14 cellular contexts compared by ENCODE assay signal in genomic region chr3:194330579-194330978, GRCh38. TPM values are rescaled to one million over a fixed set of nuclear protein-coding genes. Genes with fewer than 3 reads are reported as not detected.
DNase-seq lines count a peak whose midpoint lies in the region; ATAC-seq and TF ChIP-seq lines count a peak whose summit lies in the region.
"Had no signal": no experiment of that assay in that cellular context is flagged by ENCODE, and none has a peak within 500 bp of the region (broad histone marks: within the 10 kb centered on the region; RNA-seq: fewer than 3 reads in every experiment).

No MANE protein-coding gene starts in this region.

- TF ChIP-seq POLR2A in heart left ventricle (IDR thresholded peaks at IDR 0.05) (no peak), stomach (IDR thresholded peaks at IDR 0.05) (no peak)

- H3K27ac ChIP-seq in HEK293 (ENCODE audit: extremely low read depth, low read depth, low read length) (no peak overlapping the region), heart left ventricle (peak overlapping the region in 4 of 12 donors; percentile 37 to 59 (median 44)), stomach (no peak overlapping the region)

- no peaks in the 10 kb centered on the region for H3K9me3 Mint-ChIP-seq in activated CD4-positive, alpha-beta memory T cell treated with anti-CD3 and anti-CD28 coated beads, Interleukin-2, amount 10 ng/mL, durations not matched to agents 7 days and 5 days
- H3K9me3 Mint-ChIP-seq: activated naive CD8-positive, alpha-beta T cell treated with anti-CD3 and anti-CD28 coated beads, Interleukin-2, amount 50 U/mL, for 24 hours; H9 had no signal

- H3K9me3 ChIP-seq in HEK293 (ENCODE audit: control insufficient read depth, insufficient read depth, low read depth, low read length) (no peaks in the 10 kb centered on the region), heart left ventricle (no peaks in the 10 kb centered on the region), stomach (no peaks in the 10 kb centered on the region)

- POLR2A ChIA-PET in HEK293 (lab: Yijun Ruan, JAX), result no interaction called here
- POLR2A ChIA-PET in activated CD4-positive, alpha-beta memory T cell treated with anti-CD3 and anti-CD28 coated beads, Interleukin-2, amount 10 ng/mL, durations not matched to agents 7 days and 5 days (lab: Charles Lee), result no interaction called here

- no peak overlapping the region for H3K27ac Mint-ChIP-seq in activated CD4-positive, alpha-beta memory T cell treated with anti-CD3 and anti-CD28 coated beads, Interleukin-2, amount 10 ng/mL, durations not matched to agents 7 days and 5 days
- H3K27ac Mint-ChIP-seq: activated naive CD8-positive, alpha-beta T cell treated with anti-CD3 and anti-CD28 coated beads, Interleukin-2, amount 50 U/mL, for 24 hours; H9 had no signal

- WGBS in heart left ventricle, 4 donors, result 50 to 74% (median 54%) methylated on average over 4 of the region's 4 CpGs
- 50 to 84% (median 57%) methylated on average over 4 of the region's 4 CpGs for WGBS in stomach, 5 donors

- DNase-seq in T47D (ENCODE audit: low read depth in 1 of 2, low spot score in 1 of 2) (peak; percentile 88 to 93), heart left ventricle (peak in 4 of 5 donors; percentile 55 to 85 (median 69)), stomach (peak; percentile 81)
- DNase-seq in activated CD4-positive, alpha-beta T cell treated with anti-CD3 and anti-CD28 coated beads, Interleukin-2, amount 50 U/mL, for 4 hours, result no peak
- DNase-seq in activated CD4-positive, alpha-beta memory T cell treated with anti-CD3 and anti-CD28 coated beads, Interleukin-2, amount 10 ng/mL, durations not matched to agents 7 days and 5 days, result no peak
- DNase-seq: activated naive CD8-positive, alpha-beta T cell treated with anti-CD3 and anti-CD28 coated beads, Interleukin-2, amount 50 U/mL, for 24 hours; effector memory CD4-positive, alpha-beta T cell; H9; T-helper 9 cell had no signal

- peaks cover 12% of the 10 kb centered on the region for H3K4me1 Mint-ChIP-seq in activated CD4-positive, alpha-beta memory T cell treated with anti-CD3 and anti-CD28 coated beads, Interleukin-2, amount 10 ng/mL, durations not matched to agents 7 days and 5 days

- no peak for TF ChIP-seq EP300 in stomach (IDR thresholded peaks at IDR 0.05)

- H3K36me3 Mint-ChIP-seq in activated CD4-positive, alpha-beta memory T cell treated with anti-CD3 and anti-CD28 coated beads, Interleukin-2, amount 10 ng/mL, durations not matched to agents 7 days and 5 days (ENCODE audit: low read depth), result no peaks in the 10 kb centered on the region

- peak; percentile 66 to 79 (median 73) for ATAC-seq in heart left ventricle
- ATAC-seq in HG03135 (IDR thresholded peaks at IDR 0.05; ENCODE audit: unreplicated experiment), result no peak
- no peak for ATAC-seq in GM18502 (IDR thresholded peaks at IDR 0.05; ENCODE audit: poor library complexity, unreplicated experiment)
- ATAC-seq: activated naive CD8-positive, alpha-beta T cell treated with anti-CD3 and anti-CD28 coated beads, Interleukin-2, amount 50 U/mL, for 24 hours; K562 had no signal

- H3K27me3 ChIP-seq in heart left ventricle, result peaks cover 0 to 46% (median 14%) of the 10 kb centered on the region in 9 donors
- H3K27me3 ChIP-seq in stomach, result peaks cover 0 to 26% (median 10%) of the 10 kb centered on the region in 3 donors

- intact Hi-C loops in heart left ventricle (cut with DNase I) (loop anchor here in 6 of 10 donors (5.0 to 10.0 kb wide), 3 partner anchors 72 to 264 kb away; no protein-coding TSS in a partner anchor), stomach (cut with DNase I; ENCODE audit: low total_unique reads) (no loop called here)

- H3K4me1 ChIP-seq in HEK293 (ENCODE audit: control insufficient read depth, insufficient read depth, low read length) (no peaks in the 10 kb centered on the region), heart left ventricle (peaks cover 0 to 28% (median 11%) of the 10 kb centered on the region in 12 donors), stomach (peaks cover 4 to 17% (median 15%) of the 10 kb centered on the region in 4 donors)

- TF ChIP-seq CTCF in HEK293 (tag by site-specific recombination; IDR thresholded peaks at IDR 0.05), result no peak
- TF ChIP-seq CTCF in heart left ventricle (IDR thresholded peaks at IDR 0.05), result no peak
- TF ChIP-seq CTCF in stomach (IDR thresholded peaks at IDR 0.05), result no peak

- in situ Hi-C loops in T47D (cut with HindIII; ENCODE audit: low pct_unique_long_range_greater_than_20kb, low sequenced_read_pairs), result no loop called here

- H3K4me3 ChIP-seq in HEK293 (ENCODE audit: low read depth, low read length), result no peak overlapping the region
- H3K4me3 ChIP-seq in heart left ventricle, result no peak overlapping the region
- no peak overlapping the region for H3K4me3 ChIP-seq in stomach
- H3K4me3 ChIP-seq: K562 had no signal

- CTCF ChIA-PET in HEK293 (lab: Yijun Ruan, JAX), result interaction anchor here (1.1 to 1.4 kb wide), 2 partner anchors 13 to 75 kb away, joined by 3 to 6 read pairs; no protein-coding TSS in a partner anchor
- CTCF ChIA-PET in activated CD4-positive, alpha-beta memory T cell treated with anti-CD3 and anti-CD28 coated beads, Interleukin-2, amount 10 ng/mL, durations not matched to agents 7 days and 5 days (lab: Charles Lee), result interaction anchor here (0.6 to 1.2 kb wide), 4 partner anchors 13 to 75 kb away, joined by 3 to 5 read pairs (median 4); no protein-coding TSS in a partner anchor

- no peak overlapping the region for H3K4me3 Mint-ChIP-seq in activated CD4-positive, alpha-beta memory T cell treated with anti-CD3 and anti-CD28 coated beads, Interleukin-2, amount 10 ng/mL, durations not matched to agents 7 days and 5 days
- H3K4me3 Mint-ChIP-seq: activated naive CD8-positive, alpha-beta T cell treated with anti-CD3 and anti-CD28 coated beads, Interleukin-2, amount 50 U/mL, for 24 hours; H9 had no signal

- H3K27me3 Mint-ChIP-seq in activated CD4-positive, alpha-beta memory T cell treated with anti-CD3 and anti-CD28 coated beads, Interleukin-2, amount 10 ng/mL, durations not matched to agents 7 days and 5 days, result peaks cover 29% of the 10 kb centered on the region

- H3K36me3 ChIP-seq in HEK293 (ENCODE audit: control insufficient read depth in 2 of 2, insufficient read depth in 1 of 2, low read length in 2 of 2) (no peaks in the 10 kb centered on the region), heart left ventricle (no peaks in the 10 kb centered on the region), stomach (no peaks in the 10 kb centered on the region)

TF ChIP-seq in HEK293, 187 proteins besides CTCF, POLR2A, EP300 and RAD21 (continues in another document):
- TF ChIP-seq ZNF768 (tag by site-specific recombination; IDR thresholded peaks at IDR 0.05) (no peak), PRDM10 (tag by site-specific recombination; IDR thresholded peaks at IDR 0.05) (peak; percentile 62), ZNF366 (tag by site-specific recombination; conservative IDR thresholded peaks at IDR 0.05) (no peak), TRIM28 (IDR thresholded peaks at IDR 0.05; ENCODE audit: borderline replicate concordance, low read length) (no peak), ZBTB20 (tag by site-specific recombination; IDR thresholded peaks at IDR 0.05) (0 out of 2 replicates have a peak, but pooled peaks have one; percentile 20), ZNF449 (tag by site-specific recombination; IDR thresholded peaks at IDR 0.05) (no peak)

RNA-seq across cellular contexts. Expression of gene CPN2, which starts 20.5 kb away (rescaled TPM):
- total RNA-seq in heart left ventricle (1 to 10 TPM in 3 of 9 donors, under 1 TPM in 6; 0.17 to 6.0 (median 0.77) TPM), stomach (not detected)
- polyA plus RNA-seq in heart left ventricle (under 1 TPM; 0.14 to 0.72 TPM), stomach (not detected)
- not detected for total RNA-seq in activated CD4-positive, alpha-beta memory T cell treated with anti-CD3 and anti-CD28 coated beads, Interleukin-2, amount 10 ng/mL, durations not matched to agents 7 days and 5 days
- total RNA-seq: H9, K562 had no signal
- polyA plus RNA-seq: K562, neural cell had no signal

RNA-seq across cellular contexts. Expression of gene LRRC15, which starts 39.0 kb away (rescaled TPM):
- 1 to 10 TPM in 1 of 9 donors, under 1 TPM in 7, not detected in 1; 0.05 to 1.9 (median 0.14) TPM for total RNA-seq in heart left ventricle
- under 1 TPM; 0.04 to 0.12 TPM for polyA plus RNA-seq in heart left ventricle
- total RNA-seq in stomach, result under 1 TPM in 2 of 5 donors, not detected in 3; 0.37 to 0.43 TPM
- polyA plus RNA-seq in stomach, result 1 to 10 TPM in 2 of 3 donors, under 1 TPM in 1; 0.03 to 1.7 (median 1.1) TPM
- not detected for total RNA-seq in activated CD4-positive, alpha-beta memory T cell treated with anti-CD3 and anti-CD28 coated beads, Interleukin-2, amount 10 ng/mL, durations not matched to agents 7 days and 5 days
- total RNA-seq: K562 had no signal
- polyA plus RNA-seq: K562, neural cell had no signal

Comparison
In these comparisons a context has a peak if more than half of its experiments do, and no peak if none do; other contexts are left out.
1. DNase-seq: peak in T47D (2 of 2), heart left ventricle (4 of 5) and stomach (single experiment); none in activated CD4-positive, alpha-beta T cell treated with anti-CD3 and anti-CD28 coated beads, Interleukin-2, amount 50 U/mL, for 4 hours (0 of 2) and activated CD4-positive, alpha-beta memory T cell treated with anti-CD3 and anti-CD28 coated beads, Interleukin-2, amount 10 ng/mL, durations not matched to agents 7 days and 5 days (single experiment).
2. ATAC-seq: peak in heart left ventricle (4 of 4); none in HG03135 (single experiment) and GM18502 (single experiment).